ENCODE assay signal across 22 cellular contexts in genomic region chr4:2064276-2064991, GRCh38. TPM values are rescaled to one million over a fixed set of nuclear protein-coding genes. Genes with fewer than 3 reads are reported as not detected.
A peak's percentile ranks its signal among the peaks of the same experiment; 100 is the strongest.
DNase-seq lines count a peak whose midpoint lies in the region; ATAC-seq and TF ChIP-seq lines count a peak whose summit lies in the region.
"Had no signal": no experiment of that assay in that cellular context is flagged by ENCODE, and none has a peak within 500 bp of the region (broad histone marks: within the 10 kb centered on the region; RNA-seq: fewer than 3 reads in every experiment).

No MANE protein-coding gene starts in this region.

- intact Hi-C loops in PC-3 (cut with micrococcal nuclease) = no loop called here
- intact Hi-C loops in ovary (cut with DNase I) = no loop called here

- H3K9me3 Mint-ChIP-seq in activated CD4-positive, alpha-beta memory T cell treated with anti-CD3 and anti-CD28 coated beads, Interleukin-2, amount 10 ng/mL, durations not matched to agents 7 days and 5 days = no peaks in the 10 kb centered on the region
- H3K9me3 Mint-ChIP-seq: activated naive CD8-positive, alpha-beta T cell treated with anti-CD3 and anti-CD28 coated beads for 36 hours; activated T-cell treated with anti-CD3 and anti-CD28 coated beads, Interleukin-2, amount 50 U/mL, for 72 hours; dendritic cell treated with granulocyte-macrophage colony-stimulating factor and Interleukin-4, amounts not matched to agents 40 ng/mL and 50 ng/mL, for 4 days; T-helper 1 cell treated with Interleukin-12 subunit alpha and Interleukin-12 subunit beta and Interleukin-4 antibody, amounts not matched to agents 30 μg/mL and 1 μg/mL, for 36 hours had no signal

- TF ChIP-seq CTCF in PC-3 (conservative IDR thresholded peaks at IDR 0.05; ENCODE audit: low read depth, low read length) = no peak
- TF ChIP-seq CTCF in fibroblast of villous mesenchyme (IDR thresholded peaks at IDR 0.05; ENCODE audit: insufficient read depth, low read depth, low read length) = no peak
- TF ChIP-seq CTCF in ovary (IDR thresholded peaks at IDR 0.05) = no peak

- no peak overlapping the region for H3K4me3 Mint-ChIP-seq in activated CD4-positive, alpha-beta memory T cell treated with anti-CD3 and anti-CD28 coated beads, Interleukin-2, amount 10 ng/mL, durations not matched to agents 7 days and 5 days
- H3K4me3 Mint-ChIP-seq: activated naive CD8-positive, alpha-beta T cell treated with anti-CD3 and anti-CD28 coated beads for 36 hours; activated T-cell treated with anti-CD3 and anti-CD28 coated beads, Interleukin-2, amount 50 U/mL, for 72 hours; dendritic cell treated with granulocyte-macrophage colony-stimulating factor and Interleukin-4, amounts not matched to agents 40 ng/mL and 50 ng/mL, for 4 days; T-helper 1 cell treated with Interleukin-12 subunit alpha and Interleukin-12 subunit beta and Interleukin-4 antibody, amounts not matched to agents 30 μg/mL and 1 μg/mL, for 36 hours had no signal

- peak overlapping the region; percentile 93 for H2AFZ ChIP-seq in PC-3 (ENCODE audit: low read length)

- no peak for TF ChIP-seq EP300 in ovary (IDR thresholded peaks at IDR 0.05)

- peak; percentile 92 for ATAC-seq in PC-3
- ATAC-seq: activated T-cell treated with anti-CD3 and anti-CD28 coated beads, Interleukin-2, amount 50 U/mL, for 72 hours; gastrocnemius medialis had no signal

- POLR2A ChIA-PET in PC-3 (lab: Charles Lee; ENCODE audit: unreplicated experiment) = no interaction called here
- POLR2A ChIA-PET in activated CD4-positive, alpha-beta memory T cell treated with anti-CD3 and anti-CD28 coated beads, Interleukin-2, amount 10 ng/mL, durations not matched to agents 7 days and 5 days (lab: Charles Lee) = no interaction called here

- no peaks in the 10 kb centered on the region; the same call in 1 of the 2 replicates for H3K4me1 ChIP-seq in PC-3 (ENCODE audit: insufficient read depth, low read length)
- no peaks in the 10 kb centered on the region for H3K4me1 ChIP-seq in ovary (ENCODE audit: insufficient read depth)
- H3K4me1 ChIP-seq: gastrocnemius medialis had no signal

- H4K20me1 ChIP-seq in PC-3 (ENCODE audit: low read length) = no peaks in the 10 kb centered on the region

- CTCF ChIA-PET in PC-3 (lab: Charles Lee) = no interaction called here
- CTCF ChIA-PET in activated CD4-positive, alpha-beta memory T cell treated with anti-CD3 and anti-CD28 coated beads, Interleukin-2, amount 10 ng/mL, durations not matched to agents 7 days and 5 days (lab: Charles Lee) = no interaction called here

- H3K9me3 ChIP-seq in PC-3 (ENCODE audit: low read length) (no peaks in the 10 kb centered on the region), ovary (no peaks in the 10 kb centered on the region)
- H3K9me3 ChIP-seq: gastrocnemius medialis, tibial artery had no signal

- H3K36me3 ChIP-seq in H7 (replicated peaks; ENCODE audit: control insufficient read depth, insufficient read depth, low read length) = no peaks in the 10 kb centered on the region
- no peaks in the 10 kb centered on the region for H3K36me3 ChIP-seq in PC-3 (ENCODE audit: low read depth, low read length)
- no peaks in the 10 kb centered on the region for H3K36me3 ChIP-seq in ovary
- H3K36me3 ChIP-seq: brain microvascular endothelial cell, gastrocnemius medialis, tibial artery had no signal

- H3K27me3 ChIP-seq in H7 (ENCODE audit: control insufficient read depth, insufficient read depth, low read length) (peaks cover 14% of the 10 kb centered on the region), PC-3 (ENCODE audit: low read length) (no peaks in the 10 kb centered on the region), ovary (peaks cover 2% of the 10 kb centered on the region)

- peak overlapping the region; percentile 66 for H3K9ac ChIP-seq in PC-3 (ENCODE audit: low read length)
- H3K9ac ChIP-seq: KMS-11 had no signal

- no peak for TF ChIP-seq POLR2A in ovary (IDR thresholded peaks at IDR 0.05)

- H3K27me3 Mint-ChIP-seq in activated CD4-positive, alpha-beta memory T cell treated with anti-CD3 and anti-CD28 coated beads, Interleukin-2, amount 10 ng/mL, durations not matched to agents 7 days and 5 days = peaks cover 5% of the 10 kb centered on the region

- H3K79me2 ChIP-seq in PC-3 (ENCODE audit: low read length) = no peaks in the 10 kb centered on the region

- WGBS in ovary, 3 donors = 84% methylated on average over 35 to 40 of the region's 40 CpGs

- peak overlapping the region; percentile 11; the same call in 1 of the 2 replicates for H3K27ac ChIP-seq in PC-3 (ENCODE audit: low read length)
- no peak overlapping the region for H3K27ac ChIP-seq in ovary
- H3K27ac ChIP-seq: brain microvascular endothelial cell, epithelial cell of prostate, gastrocnemius medialis, KMS-11, tibial artery had no signal

- no peak overlapping the region for H3K27ac Mint-ChIP-seq in activated CD4-positive, alpha-beta memory T cell treated with anti-CD3 and anti-CD28 coated beads, Interleukin-2, amount 10 ng/mL, durations not matched to agents 7 days and 5 days
- H3K27ac Mint-ChIP-seq: activated naive CD8-positive, alpha-beta T cell treated with anti-CD3 and anti-CD28 coated beads for 36 hours; activated T-cell treated with anti-CD3 and anti-CD28 coated beads, Interleukin-2, amount 50 U/mL, for 72 hours; dendritic cell treated with granulocyte-macrophage colony-stimulating factor and Interleukin-4, amounts not matched to agents 40 ng/mL and 50 ng/mL, for 4 days; T-helper 1 cell treated with Interleukin-12 subunit alpha and Interleukin-12 subunit beta and Interleukin-4 antibody, amounts not matched to agents 30 μg/mL and 1 μg/mL, for 36 hours had no signal

- H3F3A ChIP-seq in PC-3 (ENCODE audit: low read length, unreplicated experiment) = no peaks in the 10 kb centered on the region

- H3K36me3 Mint-ChIP-seq in activated CD4-positive, alpha-beta memory T cell treated with anti-CD3 and anti-CD28 coated beads, Interleukin-2, amount 10 ng/mL, durations not matched to agents 7 days and 5 days (ENCODE audit: low read depth) = no peaks in the 10 kb centered on the region
- H3K36me3 Mint-ChIP-seq: activated naive CD8-positive, alpha-beta T cell treated with anti-CD3 and anti-CD28 coated beads for 36 hours had no signal

- H3K4me1 Mint-ChIP-seq in activated CD4-positive, alpha-beta memory T cell treated with anti-CD3 and anti-CD28 coated beads, Interleukin-2, amount 10 ng/mL, durations not matched to agents 7 days and 5 days = no peaks in the 10 kb centered on the region
- H3K4me1 Mint-ChIP-seq: activated naive CD8-positive, alpha-beta T cell treated with anti-CD3 and anti-CD28 coated beads for 36 hours had no signal

- H3K9me2 ChIP-seq in PC-3 (replicated peaks; ENCODE audit: low read length) = no peaks in the 10 kb centered on the region

- DNase-seq in H7 = peak; percentile 59
- DNase-seq in PC-3 = peak; percentile 60
- DNase-seq in fibroblast of villous mesenchyme (ENCODE audit: low read depth) = peak; percentile 17
- DNase-seq in ovary = peak in 3 of 5 donors; percentile 13 to 17 (median 17)
- DNase-seq in activated CD4-positive, alpha-beta memory T cell treated with anti-CD3 and anti-CD28 coated beads, Interleukin-2, amount 10 ng/mL, durations not matched to agents 7 days and 5 days = no peak
- no peak for DNase-seq in activated CD4-positive, alpha-beta T cell treated with anti-CD3 and anti-CD28 coated beads, Interleukin-2, amount 50 U/mL, for 1 hour
- DNase-seq in cerebellum (ENCODE audit: low spot score) = no peak
- DNase-seq: activated naive CD8-positive, alpha-beta T cell treated with anti-CD3 and anti-CD28 coated beads for 36 hours; activated T-cell treated with anti-CD3 and anti-CD28 coated beads, Interleukin-2, amount 50 U/mL, for 72 hours; AML-193; brain microvascular endothelial cell; gastrocnemius medialis; left cardiac atrium; NCI-H1105; NCI-H2081 treated with DMSO at 0.1 percent for 48 hours; NCI-H524; SIG-M5 had no signal

- H3K4me2 ChIP-seq in PC-3 (ENCODE audit: low read length) = peak overlapping the region; percentile 87
- H3K4me2 ChIP-seq: KMS-11 had no signal

- no TSS peak for BruUV-seq in PC-3 (replicated peaks; lab: Mats Ljungman, UMichigan)

- H3K4me3 ChIP-seq in H7 (ENCODE audit: insufficient read depth, low read depth, low read length) (no peak overlapping the region), PC-3 (ENCODE audit: low read length) (peak overlapping the region; percentile 65), fibroblast of villous mesenchyme (ENCODE audit: low read depth, low read length) (peak overlapping the region; percentile 38), ovary (no peak overlapping the region)
- H3K4me3 ChIP-seq: gastrocnemius medialis, tibial artery had no signal

RNA-seq across cellular contexts. Expression of gene NAT8L, which starts 5.3 kb away (rescaled TPM):
- 4.1 and 5.2 TPM in 2 replicates for total RNA-seq in H7 (2014; rRNA removed; shearing (Covaris generic))
- 1.6 and 2.0 TPM in 2 replicates for total RNA-seq in PC-3 (2014; rRNA removed)
- under 0.01 TPM in 2 replicates for total RNA-seq in fibroblast of villous mesenchyme
- total RNA-seq in ovary = 1 to 10 TPM in 4 of 7 donors, under 1 TPM in 3; 0.24 to 4.1 (median 1.3) TPM
- polyA plus RNA-seq in ovary = 1 to 10 TPM in 1 of 2 donors, under 1 TPM in 1; 0.80 to 1.7 TPM
- total RNA-seq in activated CD4-positive, alpha-beta memory T cell treated with anti-CD3 and anti-CD28 coated beads, Interleukin-2, amount 10 ng/mL, durations not matched to agents 7 days and 5 days = under 1 TPM; 0.08 to 0.10 TPM
- 9.2 TPM for total RNA-seq in cerebellum

RNA-seq across cellular contexts. Expression of gene NELFA, which starts 55.7 kb away (rescaled TPM):
- 61.2 and 70.4 TPM in 2 replicates for total RNA-seq in H7 (2014; rRNA removed; shearing (Covaris generic))
- total RNA-seq in PC-3 (2014; rRNA removed) = 30.0 and 35.8 TPM in 2 replicates
- 17.7 and 18.1 TPM in 2 replicates for total RNA-seq in fibroblast of villous mesenchyme
- 10 to 100 TPM; 22.7 to 42.8 (median 32.6) TPM for total RNA-seq in ovary
- polyA plus RNA-seq in ovary = 10 to 100 TPM; 12.5 to 30.8 TPM
- 10 to 100 TPM; 34.2 to 36.0 TPM for total RNA-seq in activated CD4-positive, alpha-beta memory T cell treated with anti-CD3 and anti-CD28 coated beads, Interleukin-2, amount 10 ng/mL, durations not matched to agents 7 days and 5 days
- total RNA-seq in cerebellum = 24.0 TPM

Comparison
In these comparisons a context has a peak if more than half of its experiments do, and no peak if none do; other contexts are left out.
1. DNase-seq: peak in H7 (single experiment), PC-3 (single experiment), fibroblast of villous mesenchyme (single experiment) and ovary (3 of 5); none in activated CD4-positive, alpha-beta memory T cell treated with anti-CD3 and anti-CD28 coated beads, Interleukin-2, amount 10 ng/mL, durations not matched to agents 7 days and 5 days (single experiment), activated CD4-positive, alpha-beta T cell treated with anti-CD3 and anti-CD28 coated beads, Interleukin-2, amount 50 U/mL, for 1 hour (single experiment) and cerebellum (single experiment).
2. H3K4me3 ChIP-seq: peak in PC-3 (single experiment) and fibroblast of villous mesenchyme (single experiment); none in H7 (single experiment) and ovary (single experiment).